ENCODE assay signal across 2 cellular contexts in genomic region chr17:59853168-59853918, GRCh38.
TF ChIP-seq lines count a peak whose summit lies in the region.

No MANE protein-coding gene starts in this region.

TF ChIP-seq in K562, 482 proteins besides CTCF, POLR2A, EP300 and RAD21 (continued from another document and continues in another):
- no peak for TF ChIP-seq AFF1 (IDR thresholded peaks at IDR 0.05; ENCODE audit: low read depth in 1 of 2, partially characterized antibody in 2 of 2)
- TF ChIP-seq SIX5 (IDR thresholded peaks at IDR 0.05; ENCODE audit: borderline replicate concordance in 1 of 2, insufficient read depth in 1 of 2, low read depth in 1 of 2, low read length in 2 of 2): no peak
- no peak for TF ChIP-seq GTF2A2 (tag; IDR thresholded peaks at IDR 0.05)
- TF ChIP-seq CEBPG (CRISPR knock-in tag; IDR thresholded peaks at IDR 0.05): no peak
- no peak for TF ChIP-seq CEBPG (tag; conservative IDR thresholded peaks at IDR 0.05 in 1 of 2, IDR thresholded peaks at IDR 0.05 in 1 of 2)
- no peak for TF ChIP-seq SRSF1 (IDR thresholded peaks at IDR 0.05; ENCODE audit: low read depth, low read length)
- no peak for TF ChIP-seq SNRNP70 (optimal IDR thresholded peaks at IDR 0.05; ENCODE audit: low read depth, low read length)
- TF ChIP-seq POLR3A (IDR thresholded peaks at IDR 0.05; ENCODE audit: borderline replicate concordance, extremely low read depth, insufficient read depth, insufficient read length): no peak
- no peak for TF ChIP-seq NR4A1 (CRISPR knock-in tag; IDR thresholded peaks at IDR 0.05)
- 0 out of 2 replicates have a peak, but pooled peaks have one; percentile 35 for TF ChIP-seq NR4A1 (tag; IDR thresholded peaks at IDR 0.05)
- peak; percentile 28; the same call in 1 of the 2 replicates for TF ChIP-seq ATF7 (IDR thresholded peaks at IDR 0.05)
- TF ChIP-seq HEY1 (CRISPR knock-in tag; IDR thresholded peaks at IDR 0.05; ENCODE audit: borderline replicate concordance): no peak
- TF ChIP-seq CHD2 (IDR thresholded peaks at IDR 0.05; ENCODE audit: low read depth, low read length): no peak
- no peak for TF ChIP-seq ZNF12 (CRISPR knock-in tag; IDR thresholded peaks at IDR 0.05)
- no peak for TF ChIP-seq HNRNPUL1 (IDR thresholded peaks at IDR 0.05; ENCODE audit: low read length)
- 0 out of 2 replicates have a peak, but pooled peaks have one; percentile 32 for TF ChIP-seq TEAD2 (tag; IDR thresholded peaks at IDR 0.05)
- no peak for TF ChIP-seq HIVEP1 (CRISPR knock-in tag; IDR thresholded peaks at IDR 0.05)
- no peak for TF ChIP-seq TOE1 (IDR thresholded peaks at IDR 0.05; ENCODE audit: borderline replicate concordance)
- no peak for TF ChIP-seq TOE1 (CRISPR knock-in tag; IDR thresholded peaks at IDR 0.05; ENCODE audit: borderline replicate concordance, low read depth)
- TF ChIP-seq JUNB (CRISPR knock-in tag; conservative IDR thresholded peaks at IDR 0.05): no peak
- TF ChIP-seq ZBTB43 (CRISPR knock-in tag; IDR thresholded peaks at IDR 0.05): no peak
- 0 out of 2 replicates have a peak, but pooled peaks have one; percentile 26 for TF ChIP-seq MYC (IDR thresholded peaks at IDR 0.05; ENCODE audit: low read depth, low read length)
- TF ChIP-seq MYC (CRISPR knock-in tag; IDR thresholded peaks at IDR 0.05; ENCODE audit: borderline replicate concordance, low read depth): no peak
- TF ChIP-seq SETDB1 (IDR thresholded peaks at IDR 0.05; ENCODE audit: low read length): no peak
- TF ChIP-seq MEF2A (IDR thresholded peaks at IDR 0.05; ENCODE audit: control insufficient read depth, low read depth, low read length): no peak
- no peak for TF ChIP-seq E2F8 (IDR thresholded peaks at IDR 0.05; ENCODE audit: low read depth, partially characterized antibody)

TF ChIP-seq in HepG2, 621 proteins besides CTCF, POLR2A, EP300 and RAD21 (continued from another document):
- TF ChIP-seq ZNF790 (CRISPR knock-in tag; IDR thresholded peaks at IDR 0.05; ENCODE audit: borderline replicate concordance): no peak
- peak; percentile 84 for TF ChIP-seq ZNF761 (CRISPR knock-in tag; conservative IDR thresholded peaks at IDR 0.05)
- no peak for TF ChIP-seq EZH2 (conservative IDR thresholded peaks at IDR 0.05; ENCODE audit: low read depth, low read length)
- no peak for TF ChIP-seq CERS6 (CRISPR knock-in tag; IDR thresholded peaks at IDR 0.05)
- TF ChIP-seq JUND (CRISPR knock-in tag; IDR thresholded peaks at IDR 0.05): peak; percentile 66
- TF ChIP-seq ZNF616 (CRISPR knock-in tag; IDR thresholded peaks at IDR 0.05; ENCODE audit: low read depth): no peak
